9 cellular contexts compared by ENCODE assay signal in the genomic region with DNA sequence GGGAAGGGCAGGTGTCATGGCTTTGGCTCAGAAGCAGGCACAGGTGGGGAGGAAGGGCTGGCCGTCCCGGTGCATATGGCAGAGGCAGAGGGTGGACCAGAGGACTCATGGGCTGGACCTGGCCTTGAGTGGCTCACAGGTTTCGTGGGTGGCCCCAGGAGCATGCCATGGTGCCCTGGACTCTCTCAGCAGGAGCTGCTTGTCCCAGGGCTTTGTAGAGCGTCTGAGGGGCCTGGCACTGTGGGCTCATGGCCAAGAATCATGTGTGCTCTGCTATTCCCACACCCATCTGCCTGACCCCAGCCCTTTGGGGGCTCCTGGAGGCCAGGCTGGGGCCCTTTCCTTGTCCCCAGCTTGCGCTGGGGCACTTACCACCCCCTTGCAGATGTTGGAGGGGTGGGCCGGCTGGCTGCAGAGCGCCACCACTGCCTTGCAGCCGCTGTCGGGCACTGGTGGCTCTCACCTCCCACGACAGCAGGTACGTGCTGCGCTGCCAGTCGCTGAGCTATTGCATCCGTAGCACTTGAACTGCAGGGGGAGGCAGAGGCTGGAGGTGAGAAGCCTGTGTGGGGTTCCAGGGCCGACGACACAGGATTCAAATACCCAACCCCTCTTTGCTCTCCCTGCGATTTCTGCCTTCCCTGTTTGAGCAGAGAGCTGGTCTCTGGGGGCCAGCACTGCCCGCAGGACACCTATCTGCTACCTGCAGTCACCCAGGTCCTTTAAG.
DNase-seq lines count a peak whose midpoint lies in the region; ATAC-seq and TF ChIP-seq lines count a peak whose summit lies in the region.
"Had no signal": no experiment of that assay in that cellular context is flagged by ENCODE, and none has a peak within 500 bp of the region (broad histone marks: within the 10 kb centered on the region; RNA-seq: fewer than 3 reads in every experiment).

No MANE protein-coding gene starts in this region.

- TF ChIP-seq EP300 in SK-N-SH (IDR thresholded peaks at IDR 0.05; ENCODE audit: borderline replicate concordance in 1 of 2, low read depth in 1 of 2, low read length in 1 of 2) = no peak

- TF ChIP-seq RAD21 in SK-N-SH (IDR thresholded peaks at IDR 0.05; ENCODE audit: low read length) = peak; percentile 54

- no peaks in the 10 kb centered on the region for H3K79me2 ChIP-seq in SK-N-SH (ENCODE audit: insufficient read depth)

- no peak overlapping the region for H3K9ac ChIP-seq in SK-N-SH

- peaks cover 4 to 41% of the 10 kb centered on the region in 2 experiments; a peak in 3 of 4 replicates for H3K4me1 ChIP-seq in SK-N-SH (ENCODE audit: control insufficient read depth in 1 of 2, insufficient read depth in 2 of 2, low read depth in 1 of 2, low read length in 1 of 2)

- no peaks in the 10 kb centered on the region for H3K36me3 ChIP-seq in SK-N-SH (replicated peaks in 1 of 2; ENCODE audit: control insufficient read depth in 1 of 2, insufficient read depth in 2 of 2, low read length in 1 of 2)
- H3K36me3 ChIP-seq: stomach had no signal

- no peaks in the 10 kb centered on the region for H3K9me3 ChIP-seq in SK-N-SH
- H3K9me3 ChIP-seq: stomach had no signal

- H3K9me2 ChIP-seq in SK-N-SH = no peaks in the 10 kb centered on the region

- H3K4me3 ChIP-seq in SK-N-SH (ENCODE audit: low read depth in 2 of 2, low read length in 1 of 2) = no peak overlapping the region
- H3K4me3 ChIP-seq: stomach had no signal

- WGBS in SK-N-SH (ENCODE audit: low lambda C conversion rate) = 94% methylated on average over 7 of the region's 18 CpGs

- peak; percentile 55 for DNase-seq in SK-N-SH
- peak; percentile 81 for DNase-seq in NCI-H510A (lab: John Stamatoyannopoulos, UW)
- peak in 38 of 61 donors; percentile 6 to 78 (median 34) for DNase-seq in caudate nucleus (lab: John Stamatoyannopoulos, UW)
- DNase-seq in putamen (ENCODE audit: low spot score) = peak; percentile 58
- no peak for DNase-seq in NCI-H187 treated with DMSO at 0.1 percent for 48 hours (lab: John Stamatoyannopoulos, UW)
- no peak for DNase-seq in foreskin melanocyte

- CTCF ChIA-PET in SK-N-SH (lab: Yijun Ruan, JAX) = interaction anchor here (0.6 to 2.8 kb wide), 24 partner anchors 8 to 973 kb away, joined by 3 to 19 read pairs (median 4); no protein-coding TSS in a partner anchor

- H3F3A ChIP-seq in SK-N-SH (replicated peaks; ENCODE audit: insufficient read depth) = peaks cover 4% of the 10 kb centered on the region

- no peak overlapping the region for H3K4me2 ChIP-seq in SK-N-SH

- POLR2A ChIA-PET in SK-N-SH (lab: Yijun Ruan, JAX) = no interaction called here

- H2AFZ ChIP-seq in SK-N-SH (ENCODE audit: low read depth) = no peak overlapping the region

- ATAC-seq in SK-N-SH treated with all-trans-retinoic acid at 6 μM for 48 hours = no peak
- no peak for ATAC-seq in HG03460 (IDR thresholded peaks at IDR 0.05; ENCODE audit: unreplicated experiment)

- TF ChIP-seq CTCF in SK-N-SH (IDR thresholded peaks at IDR 0.05) = no peak

- no peak overlapping the region for H3K27ac ChIP-seq in SK-N-SH (ENCODE audit: low read depth in 2 of 2, low read length in 1 of 2)
- peak overlapping the region; percentile 44 for H3K27ac ChIP-seq in caudate nucleus (ENCODE audit: low read depth, low read length)

- H4K20me1 ChIP-seq in SK-N-SH (ENCODE audit: insufficient read depth) = no peaks in the 10 kb centered on the region

- H3K27me3 ChIP-seq in SK-N-SH (ENCODE audit: insufficient read depth) = no peaks in the 10 kb centered on the region

TF ChIP-seq in SK-N-SH, 30 proteins besides CTCF, POLR2A, EP300 and RAD21:
- TF ChIP-seq GATA2 (CRISPR knock-in tag; IDR thresholded peaks at IDR 0.05) (no peak), MEF2A (IDR thresholded peaks at IDR 0.05; ENCODE audit: borderline replicate concordance, low read depth) (no peak), SMC3 (IDR thresholded peaks at IDR 0.05; ENCODE audit: low read depth, low read length) (peak; percentile 28; the same call in 1 of the 2 replicates)

TF ChIP-seq in SK-N-SH treated with all-trans-retinoic acid at 6 μM for 48 hours, 23 proteins besides CTCF, POLR2A, EP300 and RAD21:
- TF ChIP-seq TCF4 (CRISPR knock-in tag; IDR thresholded peaks at IDR 0.05; ENCODE audit: borderline replicate concordance) (no peak), BACH2 (CRISPR knock-in tag; IDR thresholded peaks at IDR 0.05; ENCODE audit: borderline replicate concordance) (no peak), SNAI2 (CRISPR knock-in tag; IDR thresholded peaks at IDR 0.05) (no peak), ZC3H10 (CRISPR knock-in tag; IDR thresholded peaks at IDR 0.05) (no peak)

Comparison
In these comparisons a context has a peak if more than half of its experiments do, and no peak if none do; other contexts are left out.
1. DNase-seq: peak in SK-N-SH (single experiment), NCI-H510A (single experiment), caudate nucleus (38 of 61) and putamen (single experiment); none in NCI-H187 treated with DMSO at 0.1 percent for 48 hours (single experiment) and foreskin melanocyte (single experiment).